Comparison of ENCODE assay signal across 18 cellular contexts in the genomic region with DNA sequence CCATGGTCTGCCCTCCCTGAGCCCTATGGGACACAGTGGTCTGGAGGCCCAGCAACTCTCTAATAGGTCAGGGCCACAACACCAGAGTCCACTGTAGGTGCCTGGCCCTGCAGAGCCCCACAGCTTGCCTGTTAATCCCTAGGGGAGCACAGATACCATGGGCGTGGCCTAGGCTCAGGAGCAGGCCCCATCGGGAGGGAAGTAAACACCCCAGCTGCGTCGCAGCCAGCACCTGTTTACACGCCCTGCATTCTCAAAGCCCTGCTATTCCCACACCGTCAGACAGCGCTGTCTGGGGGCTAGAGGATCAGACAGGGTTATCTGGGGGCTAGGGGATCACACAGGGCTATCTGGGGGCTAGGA. TPM values are rescaled to one million over a fixed set of nuclear protein-coding genes. Genes with fewer than 3 reads are reported as not detected.
DNase-seq lines count a peak whose midpoint lies in the region; ATAC-seq, FAIRE-seq and TF ChIP-seq lines count a peak whose summit lies in the region.
"Had no signal": no experiment of that assay in that cellular context is flagged by ENCODE, and none has a peak within 500 bp of the region (broad histone marks: within the 10 kb centered on the region; RNA-seq: fewer than 3 reads in every experiment).

No MANE protein-coding gene starts in this region.

- H3K4me2 ChIP-seq in GM23248 (ENCODE audit: unreplicated experiment), result peak overlapping the region; percentile 74
- H3K4me2 ChIP-seq in K562 (ENCODE audit: insufficient read depth, low read length), result no peak overlapping the region
- H3K4me2 ChIP-seq in neural progenitor cell, result no peak overlapping the region

- no peak overlapping the region for H3K9ac ChIP-seq in GM23248
- H3K9ac ChIP-seq in K562 (ENCODE audit: insufficient read depth in 1 of 2, low read depth in 2 of 2, low read length in 2 of 2), result 0 out of 4 replicates have a peak overlapping the region, but pooled peaks of 1 of the 2 experiments have one; percentile 26
- no peak overlapping the region for H3K9ac ChIP-seq in neural progenitor cell

- peak overlapping the region; percentile 41 for H3K27ac ChIP-seq in GM23248
- no peak overlapping the region for H3K27ac ChIP-seq in K562 (ENCODE audit: extremely low read depth, low read depth, low read length)
- no peak overlapping the region for H3K27ac ChIP-seq in neural progenitor cell
- H3K27ac ChIP-seq: body of pancreas, uterus had no signal

- peaks cover 17% of the 10 kb centered on the region for H3K4me1 ChIP-seq in GM23248 (ENCODE audit: insufficient read depth)
- H3K4me1 ChIP-seq in K562 (replicated peaks in 1 of 2; ENCODE audit: control insufficient read depth in 2 of 2, insufficient read depth in 2 of 2, low read length in 2 of 2), result peaks cover 0 to 25% of the 10 kb centered on the region in 2 experiments; a peak in 2 of 5 replicates
- H3K4me1 ChIP-seq in neural progenitor cell, result peaks cover 5% of the 10 kb centered on the region
- H3K4me1 ChIP-seq: uterus had no signal

- no peak for TF ChIP-seq EP300 in K562 (IDR thresholded peaks at IDR 0.05; ENCODE audit: low read length)

- no peaks in the 10 kb centered on the region for H3K9me2 ChIP-seq in GM23248 (ENCODE audit: insufficient read depth)

- TF ChIP-seq CTCF in K562 (IDR thresholded peaks at IDR 0.05 in 2 of 3, conservative IDR thresholded peaks at IDR 0.05 in 1 of 3; ENCODE audit: insufficient read depth in 2 of 3, low read depth in 1 of 3, low read length in 3 of 3), result no peak
- no peak for TF ChIP-seq CTCF in neural progenitor cell (IDR thresholded peaks at IDR 0.05)

- H3K79me2 ChIP-seq in GM23248 (ENCODE audit: insufficient read depth) (no peaks in the 10 kb centered on the region), K562 (ENCODE audit: control insufficient read depth, insufficient read depth, low read length) (no peaks in the 10 kb centered on the region), neural progenitor cell (ENCODE audit: low read depth) (no peaks in the 10 kb centered on the region)

- H4K20me1 ChIP-seq in GM23248 (ENCODE audit: insufficient read depth) (no peaks in the 10 kb centered on the region), K562 (replicated peaks; ENCODE audit: control insufficient read depth, insufficient read depth, low read length) (no peaks in the 10 kb centered on the region), neural progenitor cell (ENCODE audit: low read depth) (peaks cover 5% of the 10 kb centered on the region)

- no peaks in the 10 kb centered on the region for H3K27me3 Mint-ChIP-seq in neural progenitor cell (ENCODE audit: insufficient read depth, low read depth)
- H3K27me3 Mint-ChIP-seq: stimulated activated naive CD8-positive, alpha-beta T cell treated with anti-CD3 and anti-CD28 coated beads, Interleukin-15, Interleukin-2, amounts not matched to agents 100 ng/mL and 50 ng/mL, for 24 hours had no signal

- intact Hi-C loops in K562 (cut with micrococcal nuclease), result no loop called here

- peak; percentile 24; the same call in 1 of the 3 replicates for ATAC-seq in K562
- no peak for ATAC-seq in HG03159 (IDR thresholded peaks at IDR 0.05; ENCODE audit: unreplicated experiment)
- ATAC-seq in GM19397 (IDR thresholded peaks at IDR 0.05; ENCODE audit: unreplicated experiment), result no peak
- no peak for ATAC-seq in HG02623 (IDR thresholded peaks at IDR 0.05; ENCODE audit: unreplicated experiment)
- ATAC-seq: body of pancreas had no signal

- in situ Hi-C loops in GM23248 (cut with MboI) (no loop called here), K562 (cut with MboI) (no loop called here)

- H3K4me3 Mint-ChIP-seq in neural progenitor cell, result peak overlapping the region; percentile 72
- H3K4me3 Mint-ChIP-seq: activated naive CD4-positive, alpha-beta T cell treated with anti-CD3 and anti-CD28 coated beads for 36 hours; stimulated activated naive CD8-positive, alpha-beta T cell treated with anti-CD3 and anti-CD28 coated beads, Interleukin-15, Interleukin-2, amounts not matched to agents 100 ng/mL and 50 ng/mL, for 24 hours had no signal

- no peaks in the 10 kb centered on the region for H3K9me3 Mint-ChIP-seq in neural progenitor cell
- H3K9me3 Mint-ChIP-seq: activated naive CD4-positive, alpha-beta T cell treated with anti-CD3 and anti-CD28 coated beads for 36 hours; stimulated activated naive CD8-positive, alpha-beta T cell treated with anti-CD3 and anti-CD28 coated beads, Interleukin-15, Interleukin-2, amounts not matched to agents 100 ng/mL and 50 ng/mL, for 24 hours had no signal

- CTCF ChIA-PET in K562 (lab: Yijun Ruan, JAX; ENCODE audit: low intra/inter-chr PET ratio), result no interaction called here

- H3K27ac Mint-ChIP-seq in neural progenitor cell, result no peak overlapping the region
- H3K27ac Mint-ChIP-seq: activated naive CD4-positive, alpha-beta T cell treated with anti-CD3 and anti-CD28 coated beads for 36 hours; stimulated activated naive CD8-positive, alpha-beta T cell treated with anti-CD3 and anti-CD28 coated beads, Interleukin-15, Interleukin-2, amounts not matched to agents 100 ng/mL and 50 ng/mL, for 24 hours had no signal

- no peaks in the 10 kb centered on the region for H3K27me3 ChIP-seq in GM23248 (replicated peaks; ENCODE audit: insufficient read depth)
- peaks cover 10 to 54% of the 10 kb centered on the region in 2 experiments; a peak in 4 of 5 replicates for H3K27me3 ChIP-seq in K562 (ENCODE audit: control insufficient read depth in 2 of 2, insufficient read depth in 2 of 2, low read length in 2 of 2)
- H3K27me3 ChIP-seq in neural progenitor cell, result peaks cover 12% of the 10 kb centered on the region
- H3K27me3 ChIP-seq: body of pancreas, uterus had no signal

- no peaks in the 10 kb centered on the region for H3K9me1 ChIP-seq in K562 (ENCODE audit: control insufficient read depth, insufficient read depth, low read length)

- no peak overlapping the region for H2AFZ ChIP-seq in GM23248
- no peak overlapping the region for H2AFZ ChIP-seq in K562 (ENCODE audit: low read depth, low read length)
- H2AFZ ChIP-seq in neural progenitor cell (replicated peaks), result no peak overlapping the region

- H3K4me1 Mint-ChIP-seq in neural progenitor cell, result peaks cover 15% of the 10 kb centered on the region

- no peak overlapping the region for H3K4me3 ChIP-seq in GM23248
- H3K4me3 ChIP-seq in K562, result no peak overlapping the region
- H3K4me3 ChIP-seq in neural progenitor cell, result no peak overlapping the region
- H3K4me3 ChIP-seq: body of pancreas, uterus had no signal

- DNase-seq in NCI-H748 (lab: John Stamatoyannopoulos, UW; ENCODE audit: unreplicated experiment), result peak; percentile 10
- no peak for DNase-seq in NCI-H748 treated with DMSO at 0.1 percent for 48 hours (lab: John Stamatoyannopoulos, UW)
- DNase-seq in GM23248, result no peak
- peak in 3 of 4 experiments; percentile 27 to 35 (median 28) for DNase-seq in K562 (ENCODE audit: extremely low read depth in 1 of 4, low spot score in 3 of 4)
- DNase-seq in neural progenitor cell (ENCODE audit: low spot score), result no peak
- DNase-seq: activated CD4-positive, alpha-beta T cell treated with anti-CD3 and anti-CD28 coated beads for 1 hour; activated CD8-positive, alpha-beta memory T cell treated with anti-CD3 and anti-CD28 coated beads, Interleukin-2, amount 50 U/mL, for 4 hours; activated naive CD4-positive, alpha-beta T cell treated with anti-CD3 and anti-CD28 coated beads for 36 hours; body of pancreas; NCI-H1694 treated with DMSO at 0.1 percent for 48 hours; uterus had no signal

- H3F3A ChIP-seq in GM23248 (ENCODE audit: insufficient read depth), result peaks cover 7% of the 10 kb centered on the region; the same call in 1 of the 2 replicates
- H3F3A ChIP-seq in neural progenitor cell (ENCODE audit: low read depth), result peaks cover 8% of the 10 kb centered on the region

- FAIRE-seq in K562 (lab: Jason Lieb, UNC), result no peak
- FAIRE-seq: GM18507 had no signal

- 88 to 91% methylated on average over 7 of the region's 7 CpGs for WGBS in GM23248 (ENCODE audit: low coverage in 1 of 2, low lambda C conversion rate in 2 of 2, missing lambda C conversion rate in 2 of 2), 2 experiments
- WGBS in K562 (ENCODE audit: insufficient coverage, low coverage, missing lambda C conversion rate), result 2% methylated on average over 7 of the region's 7 CpGs

- H3K36me3 Mint-ChIP-seq in neural progenitor cell, result peaks cover 5% of the 10 kb centered on the region

- no peak for TF ChIP-seq POLR2A in K562 (conservative IDR thresholded peaks at IDR 0.05)

- H3K36me3 ChIP-seq in GM23248 (ENCODE audit: low read depth), result peaks cover 2% of the 10 kb centered on the region; the same call in 1 of the 2 replicates
- no peaks in the 10 kb centered on the region for H3K36me3 ChIP-seq in K562 (ENCODE audit: control insufficient read depth, insufficient read depth, low read length)
- no peaks in the 10 kb centered on the region for H3K36me3 ChIP-seq in neural progenitor cell
- H3K36me3 ChIP-seq: uterus had no signal

- H3K9me3 ChIP-seq in GM23248 (ENCODE audit: low read depth) (no peaks in the 10 kb centered on the region), K562 (replicated peaks; ENCODE audit: control insufficient read depth, insufficient read depth, low read depth, low read length) (no peaks in the 10 kb centered on the region), neural progenitor cell (ENCODE audit: low read depth) (no peaks in the 10 kb centered on the region)
- H3K9me3 ChIP-seq: body of pancreas, uterus had no signal

- BruUV-seq in K562 (replicated peaks; lab: Mats Ljungman, UMichigan), result no TSS peak

- TF ChIP-seq RAD21 in K562 (CRISPR knock-in tag; conservative IDR thresholded peaks at IDR 0.05 in 1 of 2, IDR thresholded peaks at IDR 0.05 in 1 of 2), result no peak

- POLR2A ChIA-PET in K562 (lab: Yijun Ruan, JAX), result no interaction called here

RNA-seq across cellular contexts. Expression of gene KCTD17, which starts 2.5 kb away (rescaled TPM):
- total RNA-seq in GM23248 (2014; rRNA removed; shearing (Covaris generic)), result 54.8 and 59.6 TPM in 2 replicates
- polyA plus RNA-seq in GM23248 (2016; fragmentation: Nextera tagmentation; extraction: Ambion mirVana), result 41.6 and 45.7 TPM in 2 replicates
- 1.3 and 3.4 TPM in 2 replicates for total RNA-seq in K562 (2011; cell fraction: chromatin; rRNA removed; ENCODE audit: low replicate concordance)
- total RNA-seq in K562 (2011; cell fraction: nucleolus; rRNA removed), result 0.66 and 2.0 TPM in 2 replicates
- total RNA-seq in K562 (2011; cell fraction: nucleoplasm; rRNA removed), result 1.2 and 2.7 TPM in 2 replicates
- 0.41 TPM in 2 replicates for total RNA-seq in K562 (2014; rRNA removed)
- 0.44 TPM in 1 of 2 replicates, not detected in the other for total RNA-seq in K562 (2014; rRNA removed; fragmentation: Illumina TruSeq; extraction: Trizol)
- total RNA-seq in K562 (2015; rRNA removed; fragmentation: Illumina TruSeq; extraction: Trizol), result 0.22 TPM in 1 of 2 replicates, not detected in the other
- 0.49 and 0.67 TPM in 2 replicates for total RNA-seq in K562 (2021)
- 0.64 and 1.1 TPM in 2 replicates for polyA plus RNA-seq in K562 (2011; rRNA removed)
- 0.82 and 1.1 TPM in 2 replicates for polyA plus RNA-seq in K562 (2011; cell fraction: cytosol; rRNA removed)
- 2.6 and 3.6 TPM in 2 replicates for polyA plus RNA-seq in K562 (2011; cell fraction: nucleus; rRNA removed)
- 0.34 and 0.82 TPM in 2 replicates for polyA plus RNA-seq in K562 (2012)
- polyA plus RNA-seq in K562 (2014; fragmentation: Illumina TruSeq; extraction: Trizol), result 0.21 and 0.51 TPM in 2 replicates
- not detected for polyA plus RNA-seq in K562 (2014; fragmentation: Nextera tagmentation; extraction: Ambion mirVana)
- 0.70 and 0.90 TPM in 2 replicates for polyA plus RNA-seq in K562 (2014; rRNA removed)
- 0.39 and 0.70 TPM in 2 replicates for polyA minus RNA-seq in K562 (2011; rRNA and poly(A)+ RNA removed)
- polyA minus RNA-seq in K562 (2011; cell fraction: cytosol; rRNA and poly(A)+ RNA removed), result not detected in 2 replicates
- polyA minus RNA-seq in K562 (2011; cell fraction: nucleus; rRNA and poly(A)+ RNA removed), result 0.40 and 1.2 TPM in 2 replicates
- 17.5 and 44.1 TPM in 2 replicates for total RNA-seq in neural progenitor cell (ENCODE audit: low replicate concordance)

RNA-seq across cellular contexts. Expression of gene MPST, which starts 34.5 kb away (rescaled TPM):
- 68.2 and 72.0 TPM in 2 replicates for total RNA-seq in GM23248 (2014; rRNA removed; shearing (Covaris generic))
- polyA plus RNA-seq in GM23248 (2016; fragmentation: Nextera tagmentation; extraction: Ambion mirVana), result 48.5 and 50.1 TPM in 2 replicates
- total RNA-seq in K562 (2011; cell fraction: chromatin; rRNA removed; ENCODE audit: low replicate concordance), result 23.7 and 51.5 TPM in 2 replicates
- total RNA-seq in K562 (2011; cell fraction: nucleolus; rRNA removed), result 38.4 and 40.9 TPM in 2 replicates
- total RNA-seq in K562 (2011; cell fraction: nucleoplasm; rRNA removed), result 34.5 and 45.6 TPM in 2 replicates
- 104 and 117 TPM in 2 replicates for total RNA-seq in K562 (2014; rRNA removed)
- 6.7 and 8.1 TPM in 2 replicates for total RNA-seq in K562 (2014; rRNA removed; fragmentation: Illumina TruSeq; extraction: Trizol)
- total RNA-seq in K562 (2015; rRNA removed; fragmentation: Illumina TruSeq; extraction: Trizol), result 24.3 and 25.3 TPM in 2 replicates
- 66.8 and 68.2 TPM in 2 replicates for total RNA-seq in K562 (2021)
- polyA plus RNA-seq in K562 (2011; rRNA removed), result 24.8 and 34.6 TPM in 2 replicates
- 49.5 and 189 TPM in 2 replicates for polyA plus RNA-seq in K562 (2011; cell fraction: cytosol; rRNA removed)
- polyA plus RNA-seq in K562 (2011; cell fraction: nucleus; rRNA removed), result 50.2 and 71.7 TPM in 2 replicates
- 35.2 and 62.2 TPM in 2 replicates for polyA plus RNA-seq in K562 (2012)
- 11.2 and 24.8 TPM in 2 replicates for polyA plus RNA-seq in K562 (2014; fragmentation: Illumina TruSeq; extraction: Trizol)
- 1 to 10 TPM in 1 of 2 experiments, under 1 TPM in 1; 0.65 to 1.3 TPM for polyA plus RNA-seq in K562 (2014; fragmentation: Nextera tagmentation; extraction: Ambion mirVana)
- polyA plus RNA-seq in K562 (2014; rRNA removed), result 78.5 and 88.1 TPM in 2 replicates
- polyA minus RNA-seq in K562 (2011; rRNA and poly(A)+ RNA removed), result 8.4 and 10.2 TPM in 2 replicates
- 22.6 and 34.3 TPM in 2 replicates for polyA minus RNA-seq in K562 (2011; cell fraction: cytosol; rRNA and poly(A)+ RNA removed)
- polyA minus RNA-seq in K562 (2011; cell fraction: nucleus; rRNA and poly(A)+ RNA removed), result 12.7 and 15.7 TPM in 2 replicates
- 36.9 and 157 TPM in 2 replicates for total RNA-seq in neural progenitor cell (ENCODE audit: low replicate concordance)

RNA-seq across cellular contexts. Expression of gene TST, which starts 34.8 kb away (rescaled TPM):
- total RNA-seq in GM23248 (2014; rRNA removed; shearing (Covaris generic)), result 44.5 and 46.7 TPM in 2 replicates
- 16.9 and 17.2 TPM in 2 replicates for polyA plus RNA-seq in GM23248 (2016; fragmentation: Nextera tagmentation; extraction: Ambion mirVana)
- total RNA-seq in K562 (2011; cell fraction: chromatin; rRNA removed; ENCODE audit: low replicate concordance), result 2.6 and 16.9 TPM in 2 replicates
- total RNA-seq in K562 (2011; cell fraction: nucleolus; rRNA removed), result 23.8 and 27.2 TPM in 2 replicates
- total RNA-seq in K562 (2011; cell fraction: nucleoplasm; rRNA removed), result 7.9 and 8.0 TPM in 2 replicates
- 26.7 and 26.9 TPM in 2 replicates for total RNA-seq in K562 (2014; rRNA removed)
- 4.1 and 5.7 TPM in 2 replicates for total RNA-seq in K562 (2014; rRNA removed; fragmentation: Illumina TruSeq; extraction: Trizol)
- total RNA-seq in K562 (2015; rRNA removed; fragmentation: Illumina TruSeq; extraction: Trizol), result 12.4 and 13.1 TPM in 2 replicates
- total RNA-seq in K562 (2021), result 23.1 and 23.8 TPM in 2 replicates
- polyA plus RNA-seq in K562 (2011; rRNA removed), result 14.0 and 18.6 TPM in 2 replicates
- 23.0 and 51.6 TPM in 2 replicates for polyA plus RNA-seq in K562 (2011; cell fraction: cytosol; rRNA removed)
- polyA plus RNA-seq in K562 (2011; cell fraction: nucleus; rRNA removed), result 10.6 and 13.0 TPM in 2 replicates
- 13.1 and 24.0 TPM in 2 replicates for polyA plus RNA-seq in K562 (2012)
- polyA plus RNA-seq in K562 (2014; fragmentation: Illumina TruSeq; extraction: Trizol), result 7.7 and 14.4 TPM in 2 replicates
- polyA plus RNA-seq in K562 (2014; fragmentation: Nextera tagmentation; extraction: Ambion mirVana), result 1 to 10 TPM; 1.4 to 4.3 TPM
- 19.7 and 26.1 TPM in 2 replicates for polyA plus RNA-seq in K562 (2014; rRNA removed)
- polyA minus RNA-seq in K562 (2011; rRNA and poly(A)+ RNA removed), result 4.4 and 5.5 TPM in 2 replicates
- 10.1 and 12.3 TPM in 2 replicates for polyA minus RNA-seq in K562 (2011; cell fraction: cytosol; rRNA and poly(A)+ RNA removed)
- 13.2 and 18.7 TPM in 2 replicates for polyA minus RNA-seq in K562 (2011; cell fraction: nucleus; rRNA and poly(A)+ RNA removed)
- 21.5 and 53.4 TPM in 2 replicates for total RNA-seq in neural progenitor cell (ENCODE audit: low replicate concordance)

RNA-seq across cellular contexts. Expression of gene TMPRSS6, which starts 55.5 kb away (rescaled TPM):
- not detected in 2 replicates for total RNA-seq in GM23248 (2014; rRNA removed; shearing (Covaris generic))
- 0.05 and 0.08 TPM in 2 replicates for polyA plus RNA-seq in GM23248 (2016; fragmentation: Nextera tagmentation; extraction: Ambion mirVana)
- not detected in 2 replicates for total RNA-seq in K562 (2011; cell fraction: chromatin; rRNA removed; ENCODE audit: low replicate concordance)
- total RNA-seq in K562 (2011; cell fraction: nucleolus; rRNA removed), result not detected in 2 replicates
- total RNA-seq in K562 (2011; cell fraction: nucleoplasm; rRNA removed), result not detected in 2 replicates
- not detected in 2 replicates for total RNA-seq in K562 (2014; rRNA removed)
- not detected in 2 replicates for total RNA-seq in K562 (2014; rRNA removed; fragmentation: Illumina TruSeq; extraction: Trizol)
- not detected in 2 replicates for total RNA-seq in K562 (2015; rRNA removed; fragmentation: Illumina TruSeq; extraction: Trizol)
- not detected in 2 replicates for total RNA-seq in K562 (2021)
- 0.03 TPM in 1 of 2 replicates, not detected in the other for polyA plus RNA-seq in K562 (2011; rRNA removed)
- polyA plus RNA-seq in K562 (2011; cell fraction: cytosol; rRNA removed), result not detected in 2 replicates
- not detected in 2 replicates for polyA plus RNA-seq in K562 (2011; cell fraction: nucleus; rRNA removed)
- not detected in 2 replicates for polyA plus RNA-seq in K562 (2012)
- polyA plus RNA-seq in K562 (2014; fragmentation: Illumina TruSeq; extraction: Trizol), result not detected in 2 replicates
- not detected for polyA plus RNA-seq in K562 (2014; fragmentation: Nextera tagmentation; extraction: Ambion mirVana)
- polyA plus RNA-seq in K562 (2014; rRNA removed), result not detected in 2 replicates
- not detected in 2 replicates for polyA minus RNA-seq in K562 (2011; rRNA and poly(A)+ RNA removed)
- polyA minus RNA-seq in K562 (2011; cell fraction: cytosol; rRNA and poly(A)+ RNA removed), result not detected in 2 replicates
- not detected in 2 replicates for polyA minus RNA-seq in K562 (2011; cell fraction: nucleus; rRNA and poly(A)+ RNA removed)
- not detected in 2 replicates for total RNA-seq in neural progenitor cell (ENCODE audit: low replicate concordance)
- total RNA-seq: LHCN-M2, posterior vena cava, uterus had no signal

Comparison
In these comparisons a context has a peak if more than half of its experiments do, and no peak if none do; other contexts are left out.
1. DNase-seq: peak in NCI-H748 (single experiment) and K562 (3 of 4); none in NCI-H748 treated with DMSO at 0.1 percent for 48 hours (single experiment), GM23248 (single experiment) and neural progenitor cell (single experiment).